In genomic region chr1:20787100-20787774, GRCh38 we compare ENCODE assay signal across 8 cellular contexts. TPM values are rescaled to one million over a fixed set of nuclear protein-coding genes. Genes with fewer than 3 reads are reported as not detected.
A peak's percentile ranks its signal among the peaks of the same experiment; 100 is the strongest.
DNase-seq lines count a peak whose midpoint lies in the region; ATAC-seq, FAIRE-seq and TF ChIP-seq lines count a peak whose summit lies in the region.

A gene with protein sequence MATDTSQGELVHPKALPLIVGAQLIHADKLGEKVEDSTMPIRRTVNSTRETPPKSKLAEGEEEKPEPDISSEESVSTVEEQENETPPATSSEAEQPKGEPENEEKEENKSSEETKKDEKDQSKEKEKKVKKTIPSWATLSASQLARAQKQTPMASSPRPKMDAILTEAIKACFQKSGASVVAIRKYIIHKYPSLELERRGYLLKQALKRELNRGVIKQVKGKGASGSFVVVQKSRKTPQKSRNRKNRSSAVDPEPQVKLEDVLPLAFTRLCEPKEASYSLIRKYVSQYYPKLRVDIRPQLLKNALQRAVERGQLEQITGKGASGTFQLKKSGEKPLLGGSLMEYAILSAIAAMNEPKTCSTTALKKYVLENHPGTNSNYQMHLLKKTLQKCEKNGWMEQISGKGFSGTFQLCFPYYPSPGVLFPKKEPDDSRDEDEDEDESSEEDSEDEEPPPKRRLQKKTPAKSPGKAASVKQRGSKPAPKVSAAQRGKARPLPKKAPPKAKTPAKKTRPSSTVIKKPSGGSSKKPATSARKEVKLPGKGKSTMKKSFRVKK (minus strand): TSS chr1:20787307. CDS start chr1:20780440, 6,867 bp downstream.

- DNase-seq in ACHN (peak; percentile 64), NCI-H2196 treated with DMSO at 0.1 percent for 48 hours (lab: John Stamatoyannopoulos, UW; ENCODE audit: unreplicated experiment) (peak; percentile 54), kidney (no peak)
- DNase-seq in central memory CD8-positive, alpha-beta T cell (ENCODE audit: low spot score in 2 of 2), result peak; percentile 74 to 84
- DNase-seq in stimulated activated CD4-positive, alpha-beta T cell treated with anti-CD3 and anti-CD28 coated beads, Interleukin-15, amount 100 ng/mL, for 1 hour (ENCODE audit: low read depth in 1 of 2, low spot score in 1 of 2), result peak; percentile 78 to 81

- peak within 1 kb of the TSS; percentile 84 to 93 for H3K4me3 ChIP-seq in kidney (ENCODE audit: low read length in 2 of 2)

- peaks cover 16% of the 10 kb centered on the region for H3K36me3 Mint-ChIP-seq in central memory CD8-positive, alpha-beta T cell (ENCODE audit: insufficient read depth)

- in situ Hi-C loops in ACHN (cut with HindIII; ENCODE audit: low pct_ligation_motif_present, low pct_unique_long_range_greater_than_20kb, low sequenced_read_pairs), result no loop called here

- H3K27me3 Mint-ChIP-seq in central memory CD8-positive, alpha-beta T cell, result no peaks in the 10 kb centered on the region

- peak within 1 kb of the TSS; percentile 41 to 89 for H3K9ac ChIP-seq in kidney (ENCODE audit: low read length in 2 of 2)

- no peak for FAIRE-seq in kidney (lab: Jason Lieb, UNC)

- no peaks in the 10 kb centered on the region for H3K9me3 ChIP-seq in kidney (ENCODE audit: control insufficient read depth in 1 of 2, low read length in 2 of 2)

- H3K36me3 ChIP-seq in kidney (ENCODE audit: control insufficient read depth in 1 of 2, insufficient read depth in 2 of 2, low read length in 2 of 2), result no peaks in the 10 kb centered on the region

- H3K4me3 Mint-ChIP-seq in central memory CD8-positive, alpha-beta T cell, result peak within 1 kb of the TSS; percentile 96

- peaks cover 27% of the 10 kb centered on the region for H3K4me1 Mint-ChIP-seq in central memory CD8-positive, alpha-beta T cell

- peaks cover 0 to 12% of the 10 kb centered on the region in 2 donors for H3K4me1 ChIP-seq in kidney (ENCODE audit: control insufficient read depth in 1 of 2, insufficient read depth in 1 of 2, low read depth in 1 of 2, low read length in 2 of 2)

- no peaks in the 10 kb centered on the region for H3K9me3 Mint-ChIP-seq in central memory CD8-positive, alpha-beta T cell

- no peak for TF ChIP-seq CTCF in kidney (IDR thresholded peaks at IDR 0.05; ENCODE audit: borderline replicate concordance, extremely low read depth, insufficient read depth)

- H3K27ac ChIP-seq in kidney (ENCODE audit: low read depth in 2 of 2, low read length in 2 of 2), result peak within 1 kb of the TSS; percentile 95 to 96

- ATAC-seq in GM18867 (IDR thresholded peaks at IDR 0.05; ENCODE audit: unreplicated experiment) (peak; percentile 49), HG03095 (IDR thresholded peaks at IDR 0.05; ENCODE audit: unreplicated experiment) (peak; percentile 42)
- peak; percentile 54 to 60 for ATAC-seq in activated CD4-positive, CD25-positive, alpha-beta regulatory T cell treated with anti-CD3 and anti-CD28 coated beads, Interleukin-2, amount 50 U/mL, for 24 hours
- peak; percentile 61 for ATAC-seq in central memory CD8-positive, alpha-beta T cell (replicated peaks; ENCODE audit: extremely low read depth, poor library complexity, severe bottlenecking)

- intact Hi-C loops in kidney (cut with DNase I), result no loop called here

- H3K27ac Mint-ChIP-seq in central memory CD8-positive, alpha-beta T cell (ENCODE audit: low read depth), result peak within 1 kb of the TSS; percentile 95

RNA-seq across cellular contexts. Expression of the gene that starts here (rescaled TPM):
- total RNA-seq in kidney, result 198 TPM
- 52.4 TPM for polyA plus RNA-seq in kidney (ENCODE audit: insufficient read depth, low read depth, low replicate concordance)
